Comparison of ENCODE assay signal across 8 cellular contexts in genomic region chr1:96752394-96752793, GRCh38.
"Had no signal": no experiment of that assay in that cellular context is flagged by ENCODE, and none has a peak within 500 bp of the region (broad histone marks: within the 10 kb centered on the region; RNA-seq: fewer than 3 reads in every experiment).

No MANE protein-coding gene starts in this region.

- H3K4me3 Mint-ChIP-seq: GM23338, H9, HFFc6, IgD-negative memory B cell had no signal

- H3K9me3 Mint-ChIP-seq: HFFc6, IgD-negative memory B cell had no signal

- H3K4me2 ChIP-seq: GM23338 had no signal

- H3K4me3 ChIP-seq: GM23338 had no signal

- H3K27me3 Mint-ChIP-seq: IgD-negative memory B cell had no signal

- H3K27ac Mint-ChIP-seq: GM23338, HFFc6, IgD-negative memory B cell had no signal

- H3K27ac ChIP-seq: HL-60 had no signal

- DNase-seq: H9, HFFc6 had no signal

- H2AFZ ChIP-seq: GM23338 had no signal

- ATAC-seq: GM23338, HCT116, HepG2 had no signal

- FAIRE-seq: H1, HepG2 had no signal
